26 cellular contexts compared by ENCODE assay signal in the genomic region with DNA sequence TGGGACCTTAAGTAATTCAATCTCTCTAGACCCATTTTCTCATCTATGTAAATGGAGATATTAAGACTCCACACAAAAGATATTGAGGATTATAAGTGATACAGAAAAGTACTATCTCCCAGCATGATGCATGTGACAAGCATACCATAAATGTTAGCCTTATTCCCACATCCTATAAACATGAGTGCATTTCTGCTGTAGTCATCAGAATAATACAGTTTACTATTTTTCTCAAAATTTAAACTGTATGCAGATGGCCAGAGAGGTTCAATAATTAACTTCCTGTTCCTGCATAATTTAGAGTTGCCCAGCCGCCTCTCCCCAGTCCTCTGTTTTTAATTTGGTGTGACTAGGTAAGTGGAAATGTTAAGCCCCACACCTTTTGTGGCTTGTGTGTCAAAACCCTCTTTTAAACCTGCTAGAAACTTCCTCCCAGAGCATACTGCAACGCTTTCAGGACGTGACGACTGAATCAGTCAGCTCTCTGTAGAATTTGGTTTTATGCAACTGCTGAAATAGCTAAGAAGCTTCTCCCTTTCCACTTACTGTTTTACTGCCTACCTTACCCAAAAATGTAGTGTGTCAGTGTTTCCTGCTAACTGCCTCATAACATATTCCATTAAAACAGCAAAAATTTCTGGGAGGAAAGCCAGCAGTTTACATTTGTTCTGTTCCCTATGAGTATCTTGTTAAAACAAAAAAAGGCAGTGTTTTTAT.
DNase-seq lines count a peak whose midpoint lies in the region; ATAC-seq, FAIRE-seq and TF ChIP-seq lines count a peak whose summit lies in the region.
"Had no signal": no experiment of that assay in that cellular context is flagged by ENCODE, and none has a peak within 500 bp of the region (broad histone marks: within the 10 kb centered on the region; RNA-seq: fewer than 3 reads in every experiment).

No MANE protein-coding gene starts in this region.

- H2BK15ac ChIP-seq in H1 (ENCODE audit: low read length), result no peak overlapping the region

- peak overlapping the region; percentile 44 for H3K27ac Mint-ChIP-seq in mesothelial cell of epicardium
- H3K27ac Mint-ChIP-seq: activated naive CD4-positive, alpha-beta T cell treated with anti-CD3 and anti-CD28 coated beads for 36 hours; IgD-negative memory B cell; T-cell had no signal

- H3K9ac ChIP-seq in HepG2 (ENCODE audit: insufficient read depth, low read depth, low read length), result no peak overlapping the region
- no peak overlapping the region for H3K9ac ChIP-seq in H1 (replicated peaks in 1 of 4; ENCODE audit: extremely low read depth in 1 of 4, low read depth in 3 of 4, low read length in 3 of 4)

- intact Hi-C loops in HepG2 (cut with micrococcal nuclease; ENCODE audit: unreplicated experiment) (no loop called here), right lobe of liver (cut with DNase I) (no loop called here)

- H4K8ac ChIP-seq in H1 (ENCODE audit: extremely low read depth, insufficient read depth, low read length), result no peak overlapping the region

- H3K79me1 ChIP-seq in H1 (ENCODE audit: low read depth, low read length), result no peaks in the 10 kb centered on the region

- in situ Hi-C loops in HepG2 (cut with HindIII; ENCODE audit: extremely low pct_ligation_motif_present, low pct_unique_long_range_greater_than_20kb), result no loop called here

- H2BK20ac ChIP-seq in H1 (ENCODE audit: low read length), result no peak overlapping the region

- no peak overlapping the region for H3K4ac ChIP-seq in H1 (replicated peaks; ENCODE audit: insufficient read length, low read depth, low read length)

- H3K36me3 ChIP-seq in HepG2 (replicated peaks in 1 of 2; ENCODE audit: control insufficient read depth in 1 of 2, insufficient read depth in 2 of 2, low read length in 2 of 2) (no peaks in the 10 kb centered on the region), right lobe of liver (no peaks in the 10 kb centered on the region), H1 (ENCODE audit: control insufficient read depth in 2 of 4, insufficient read depth in 4 of 4, low read length in 3 of 4) (no peaks in the 10 kb centered on the region)
- H3K36me3 ChIP-seq: BE2C, MG63, prostate gland, SJSA1, transverse colon had no signal

- H3K36me3 Mint-ChIP-seq in mesothelial cell of epicardium, result no peaks in the 10 kb centered on the region
- H3K36me3 Mint-ChIP-seq: brain, IgD-negative memory B cell, T-cell had no signal

- no peak for DNase-seq in HepG2 (ENCODE audit: low spot score)
- no peak for DNase-seq in right lobe of liver
- DNase-seq in H1 (ENCODE audit: low read depth in 1 of 2, low spot score in 2 of 2), result no peak
- DNase-seq in mesothelial cell of epicardium (ENCODE audit: low spot score in 2 of 2, unreplicated experiment in 2 of 2), result no peak
- DNase-seq in NCI-H2029 treated with DMSO at 0.1 percent for 48 hours (lab: John Stamatoyannopoulos, UW), result no peak
- DNase-seq: activated CD4-positive, alpha-beta T cell treated with anti-CD3 and anti-CD28 coated beads, Interleukin-2, amount 50 U/mL, for 4 hours; activated naive CD4-positive, alpha-beta T cell treated with anti-CD3 and anti-CD28 coated beads for 36 hours; BE2C; DMS53; head of caudate nucleus; kidney glomerular epithelial cell; MG63; NCI-H2081 treated with DMSO at 0.1 percent for 48 hours; NCI-H345; NCI-H774; nucleus accumbens; T-cell; transverse colon had no signal

- H3K4me3 Mint-ChIP-seq in mesothelial cell of epicardium, result no peak overlapping the region
- H3K4me3 Mint-ChIP-seq: activated naive CD4-positive, alpha-beta T cell treated with anti-CD3 and anti-CD28 coated beads for 36 hours; brain; IgD-negative memory B cell; T-cell had no signal

- H3K18ac ChIP-seq in H1 (ENCODE audit: extremely low read depth, low read length), result no peak overlapping the region

- POLR2A ChIA-PET in HepG2 (lab: Yijun Ruan, JAX) (no interaction called here), H1 (lab: Charles Lee; ENCODE audit: partially characterized antibody) (no interaction called here)

- H3K4me3 ChIP-seq in HepG2 (replicated peaks in 1 of 3; ENCODE audit: insufficient read depth in 1 of 3, low read depth in 2 of 3, low read length in 3 of 3) (no peak overlapping the region), right lobe of liver (no peak overlapping the region), H1 (ENCODE audit: extremely low read depth in 1 of 4, insufficient read depth in 2 of 4, low read depth in 3 of 4, low read length in 4 of 4) (no peak overlapping the region)
- H3K4me3 ChIP-seq: MG63, prostate gland, SJSA1, transverse colon had no signal

- no peak for TF ChIP-seq RAD21 in HepG2 (CRISPR knock-in tag; IDR thresholded peaks at IDR 0.05)
- TF ChIP-seq RAD21 in H1 (IDR thresholded peaks at IDR 0.05 in 1 of 2, conservative IDR thresholded peaks at IDR 0.05 in 1 of 2; ENCODE audit: low read depth in 2 of 2, low read length in 2 of 2), result no peak

- no peaks in the 10 kb centered on the region for H3K27me3 ChIP-seq in HepG2 (ENCODE audit: control insufficient read depth in 1 of 2, insufficient read depth in 2 of 2, low read length in 2 of 2)
- H3K27me3 ChIP-seq in right lobe of liver, result no peaks in the 10 kb centered on the region
- no peaks in the 10 kb centered on the region for H3K27me3 ChIP-seq in H1 (replicated peaks in 1 of 4; ENCODE audit: control insufficient read depth in 3 of 4, extremely low read depth in 1 of 4, insufficient read depth in 3 of 4, low read length in 3 of 4)
- H3K27me3 ChIP-seq: BE2C, MG63, SJSA1, transverse colon had no signal

- H3K4me2 ChIP-seq in HepG2 (ENCODE audit: low read depth, low read length), result no peak overlapping the region
- no peak overlapping the region for H3K4me2 ChIP-seq in H1 (ENCODE audit: insufficient read depth in 1 of 2, low read depth in 2 of 2, low read length in 2 of 2)

- ATAC-seq in HepG2, result no peak
- no peak for ATAC-seq in right lobe of liver
- no peak for ATAC-seq in GM21786 (IDR thresholded peaks at IDR 0.05; ENCODE audit: unreplicated experiment)
- no peak for ATAC-seq in GM21381 (IDR thresholded peaks at IDR 0.05; ENCODE audit: unreplicated experiment)
- no peak for ATAC-seq in GM19035 (IDR thresholded peaks at IDR 0.05; ENCODE audit: unreplicated experiment)
- ATAC-seq: T-cell had no signal

- H3K4me1 Mint-ChIP-seq in mesothelial cell of epicardium, result peaks cover 11% of the 10 kb centered on the region
- H3K4me1 Mint-ChIP-seq: brain, IgD-negative memory B cell, T-cell had no signal

- no peaks in the 10 kb centered on the region for H3K27me3 Mint-ChIP-seq in mesothelial cell of epicardium (ENCODE audit: low read depth)
- H3K27me3 Mint-ChIP-seq: IgD-negative memory B cell, T-cell had no signal

- no peak for TF ChIP-seq EP300 in HepG2 (IDR thresholded peaks at IDR 0.05; ENCODE audit: low read depth in 2 of 2, low read length in 2 of 2)
- TF ChIP-seq EP300 in HepG2 (CRISPR knock-in tag; IDR thresholded peaks at IDR 0.05; ENCODE audit: borderline replicate concordance), result no peak
- no peak for TF ChIP-seq EP300 in H1 (IDR thresholded peaks at IDR 0.05; ENCODE audit: borderline replicate concordance in 1 of 2, low read depth in 2 of 2, low read length in 2 of 2)

- H4K5ac ChIP-seq in H1 (ENCODE audit: insufficient read length, low read depth, low read length), result no peak overlapping the region

- H3K79me2 ChIP-seq in HepG2 (ENCODE audit: insufficient read depth, low read length), result no peaks in the 10 kb centered on the region
- H3K79me2 ChIP-seq in H1 (ENCODE audit: control insufficient read depth in 1 of 2, insufficient read depth in 2 of 2, low read length in 2 of 2), result no peaks in the 10 kb centered on the region

- H3K27ac ChIP-seq in HepG2 (ENCODE audit: extremely low read length, insufficient read depth, low read length), result no peak overlapping the region
- H3K27ac ChIP-seq in right lobe of liver, result no peak overlapping the region
- H3K27ac ChIP-seq in H1 (ENCODE audit: low read depth, low read length), result no peak overlapping the region
- H3K27ac ChIP-seq: prostate gland, SJSA1, transverse colon had no signal

- no peaks in the 10 kb centered on the region for H3K23me2 ChIP-seq in H1 (ENCODE audit: low read depth, low read length)

- no peak for FAIRE-seq in HepG2 (lab: Jason Lieb, UNC)
- FAIRE-seq in H1 (lab: Jason Lieb, UNC), result no peak
- FAIRE-seq: GM19239 had no signal

- H4K91ac ChIP-seq in H1 (replicated peaks; ENCODE audit: insufficient read length, low read length), result no peak overlapping the region

- H3K9me3 ChIP-seq in HepG2 (ENCODE audit: low read length) (no peaks in the 10 kb centered on the region), right lobe of liver (no peaks in the 10 kb centered on the region), H1 (ENCODE audit: insufficient read depth in 2 of 2, low read depth in 1 of 2, low read length in 1 of 2) (no peaks in the 10 kb centered on the region)
- H3K9me3 ChIP-seq: BE2C, MG63, prostate gland, SJSA1, transverse colon had no signal

- no peaks in the 10 kb centered on the region for H3K9me3 Mint-ChIP-seq in mesothelial cell of epicardium
- H3K9me3 Mint-ChIP-seq: brain had no signal

- CTCF ChIA-PET in HepG2 (lab: Yijun Ruan, JAX; ENCODE audit: low intra/inter-chr PET ratio, low total read pairs), result no interaction called here
- CTCF ChIA-PET in H1 (lab: Charles Lee; ENCODE audit: partially characterized antibody), result no interaction called here

- no peak overlapping the region for H3K23ac ChIP-seq in H1 (ENCODE audit: insufficient read length)

- H3K56ac ChIP-seq in H1 (replicated peaks; ENCODE audit: insufficient read length, low read depth, low read length), result no peak overlapping the region

- H4K20me1 ChIP-seq in HepG2 (ENCODE audit: insufficient read depth, low read length) (no peaks in the 10 kb centered on the region), H1 (replicated peaks in 1 of 2; ENCODE audit: control insufficient read depth in 1 of 2, insufficient read depth in 2 of 2, low read length in 2 of 2) (no peaks in the 10 kb centered on the region)

- H2BK5ac ChIP-seq in H1 (ENCODE audit: low read depth, low read length), result no peak overlapping the region

- H2AK5ac ChIP-seq in H1 (ENCODE audit: low read depth, low read length), result no peak overlapping the region

- TF ChIP-seq CTCF in HepG2 (CRISPR knock-in tag; IDR thresholded peaks at IDR 0.05) (no peak), right lobe of liver (IDR thresholded peaks at IDR 0.05) (no peak), H1 (IDR thresholded peaks at IDR 0.05; ENCODE audit: control extremely low read depth in 1 of 3, insufficient read depth in 1 of 3, low read depth in 1 of 3, low read length in 3 of 3) (no peak), mesothelial cell of epicardium (IDR thresholded peaks at IDR 0.05; ENCODE audit: unreplicated experiment) (no peak)

- TF ChIP-seq POLR2A in HepG2 (IDR thresholded peaks at IDR 0.05; ENCODE audit: insufficient read depth in 1 of 2, low read depth in 2 of 2, low read length in 2 of 2) (no peak), right lobe of liver (IDR thresholded peaks at IDR 0.05) (no peak), H1 (IDR thresholded peaks at IDR 0.05; ENCODE audit: control extremely low read depth in 1 of 2, low read depth in 2 of 2, low read length in 2 of 2) (no peak)

- no peak overlapping the region for H2AFZ ChIP-seq in HepG2 (ENCODE audit: low read length)
- 0 out of 2 replicates have a peak overlapping the region, but pooled peaks have one; percentile 58 for H2AFZ ChIP-seq in H1 (ENCODE audit: low read length)

- no peak overlapping the region for H2BK12ac ChIP-seq in H1 (ENCODE audit: low read depth, low read length)

- H3K4me1 ChIP-seq in HepG2 (ENCODE audit: insufficient read depth, low read length) (no peaks in the 10 kb centered on the region), right lobe of liver (no peaks in the 10 kb centered on the region), H1 (replicated peaks in 1 of 4; ENCODE audit: control insufficient read depth in 3 of 4, insufficient read depth in 4 of 4, low read length in 3 of 4) (no peaks in the 10 kb centered on the region)
- H3K4me1 ChIP-seq: prostate gland, SJSA1 had no signal

- H2BK120ac ChIP-seq in H1 (replicated peaks; ENCODE audit: low read depth, low read length), result no peak overlapping the region

- BruUV-seq in HepG2 (replicated peaks; lab: Mats Ljungman, UMichigan), result no TSS peak

- WGBS in HepG2 (ENCODE audit: low lambda C conversion rate), result 13% methylated on average over 4 of the region's 4 CpGs
- WGBS in right lobe of liver (ENCODE audit: insufficient coverage, low coverage, low lambda C conversion rate, missing lambda C conversion rate), result 18% methylated on average over 4 of the region's 4 CpGs
- WGBS in H1 (ENCODE audit: extremely low coverage in 1 of 2, insufficient coverage in 1 of 2, insufficient read length in 1 of 2, insufficient replicate concordance in 2 of 2, low coverage in 1 of 2, low lambda C conversion rate in 2 of 2, missing lambda C conversion rate in 1 of 2), 2 experiments, result 86% methylated on average over 4 of the region's 4 CpGs; no CpG with 5 or more reads in 1 of the 2 experiments

- no peak overlapping the region for H3K14ac ChIP-seq in H1 (ENCODE audit: insufficient read length)

Comparison
In these comparisons a context has a peak if more than half of its experiments do, and no peak if none do; other contexts are left out.
1. Of the 41 proteins assayed by ChIP-seq in both HepG2 and H1: peak only in HepG2: MAFK; only in H1: none; in both: none; in neither: 40.